Comparison of ENCODE assay signal across 8 cellular contexts in the genomic region with DNA sequence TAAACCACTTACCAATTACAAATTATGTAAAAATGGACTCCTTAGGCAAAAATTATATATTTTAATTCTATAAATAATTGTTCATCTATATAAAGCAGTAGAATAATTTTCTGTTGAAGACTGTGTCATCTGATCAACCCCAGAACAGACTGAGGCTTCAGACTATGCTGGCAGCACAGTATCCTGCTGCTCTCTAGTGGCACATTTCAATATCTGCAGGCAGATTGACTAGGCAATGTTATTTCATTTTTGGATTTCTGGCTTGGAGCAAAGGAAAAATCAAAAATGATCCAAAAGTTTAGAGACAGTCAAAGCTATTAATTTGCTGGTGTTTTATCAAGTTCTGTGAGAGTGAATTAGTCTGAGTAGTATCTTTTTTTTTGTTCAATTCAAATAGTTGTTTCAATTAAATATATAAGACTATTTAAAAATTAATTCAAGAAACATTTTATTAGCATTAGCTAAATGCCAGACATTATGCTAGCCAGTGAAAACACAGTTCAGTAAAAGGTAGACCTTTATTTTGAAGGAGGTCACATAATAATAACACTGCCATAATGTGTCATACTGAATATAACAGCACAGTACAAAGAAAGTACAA. TPM values are rescaled to one million over a fixed set of nuclear protein-coding genes. Genes with fewer than 3 reads are reported as not detected.
DNase-seq lines count a peak whose midpoint lies in the region; ATAC-seq and TF ChIP-seq lines count a peak whose summit lies in the region.

No MANE protein-coding gene starts in this region.

- H3K9me3 ChIP-seq in MG63 (no peaks in the 10 kb centered on the region), trophoblast cell (ENCODE audit: insufficient read depth, low read depth, low read length) (peaks cover 5% of the 10 kb centered on the region)

- H3K18ac ChIP-seq in trophoblast cell (ENCODE audit: low read length): no peak overlapping the region

- no peak overlapping the region for H3K14ac ChIP-seq in trophoblast cell (ENCODE audit: low read length)

- H3K79me2 ChIP-seq in trophoblast cell (ENCODE audit: control insufficient read depth, insufficient read depth, low read length, poor library complexity): no peaks in the 10 kb centered on the region

- no peaks in the 10 kb centered on the region for H3K36me3 ChIP-seq in MG63
- H3K36me3 ChIP-seq in trophoblast cell (ENCODE audit: control insufficient read depth in 1 of 2, insufficient read depth in 2 of 2, low read length in 2 of 2): no peaks in the 10 kb centered on the region

- no peak overlapping the region for H2AK5ac ChIP-seq in trophoblast cell (ENCODE audit: low read length)

- H2BK12ac ChIP-seq in trophoblast cell (ENCODE audit: low read length): no peak overlapping the region

- no peak overlapping the region for H3K4me2 ChIP-seq in trophoblast cell (ENCODE audit: low read length)

- H3K79me1 ChIP-seq in trophoblast cell (ENCODE audit: low read length): no peaks in the 10 kb centered on the region

- H4K12ac ChIP-seq in trophoblast cell (ENCODE audit: low read depth, low read length): no peak overlapping the region

- H3K23ac ChIP-seq in trophoblast cell (ENCODE audit: low read length): no peak overlapping the region

- H3K4me3 ChIP-seq in MG63 (no peak overlapping the region), fibroblast of mammary gland (ENCODE audit: control insufficient read depth, low read depth, low read length) (no peak overlapping the region), trophoblast cell (ENCODE audit: low read depth, low read length) (no peak overlapping the region)

- H3K4me1 ChIP-seq in trophoblast cell (ENCODE audit: control insufficient read depth in 1 of 2, insufficient read depth in 2 of 2, low read length in 2 of 2): no peaks in the 10 kb centered on the region

- H3K27ac ChIP-seq in 22Rv1 (no peak overlapping the region), trophoblast cell (ENCODE audit: low read depth, low read length) (no peak overlapping the region)

- no peak overlapping the region for H2BK5ac ChIP-seq in trophoblast cell (ENCODE audit: low read depth, low read length, poor library complexity)

- H3K27me3 ChIP-seq in MG63: no peaks in the 10 kb centered on the region
- no peaks in the 10 kb centered on the region for H3K27me3 ChIP-seq in trophoblast cell (ENCODE audit: insufficient read depth, low read length)

- peak; percentile 95 for TF ChIP-seq CTCF in 22Rv1 (IDR thresholded peaks at IDR 0.05)
- peak; percentile 95 for TF ChIP-seq CTCF in fibroblast of mammary gland (conservative IDR thresholded peaks at IDR 0.05; ENCODE audit: control insufficient read depth, insufficient read depth, low read depth, low read length)

- ATAC-seq in GM21786 (IDR thresholded peaks at IDR 0.05; ENCODE audit: unreplicated experiment): peak; percentile 76
- no peak for ATAC-seq in HG02840 (IDR thresholded peaks at IDR 0.05; ENCODE audit: low FRiP score, unreplicated experiment)

- H3K4ac ChIP-seq in trophoblast cell (ENCODE audit: low read depth, low read length): no peak overlapping the region

- H2BK120ac ChIP-seq in trophoblast cell (ENCODE audit: insufficient read depth, low read length, poor library complexity): no peak overlapping the region

- no peak overlapping the region for H4K91ac ChIP-seq in trophoblast cell (ENCODE audit: low read depth, low read length)

- H3K9ac ChIP-seq in trophoblast cell (ENCODE audit: low read length): no peak overlapping the region

- H2AFZ ChIP-seq in trophoblast cell (ENCODE audit: insufficient read depth, low read length, poor library complexity): no peak overlapping the region

- DNase-seq in ELF-1 (ENCODE audit: low read depth, low spot score) (peak; percentile 1), MG63 (peak; percentile 1), UCSD-AML1 (lab: John Stamatoyannopoulos, UW; ENCODE audit: unreplicated experiment) (peak; percentile 9), fibroblast of mammary gland (ENCODE audit: low read depth) (peak; percentile 74), trophoblast cell (peak; percentile 27 to 70)

- H4K8ac ChIP-seq in trophoblast cell (ENCODE audit: low read depth, low read length): no peak overlapping the region

RNA-seq across cellular contexts. Expression of gene SULT1E1, which starts 21.3 kb away (rescaled TPM):
- total RNA-seq in MG63 (2014; rRNA removed; shearing (Covaris generic); ENCODE audit: low replicate concordance): not detected in 2 replicates
- 0.03 TPM in 1 of 2 replicates, not detected in the other for polyA plus RNA-seq in trophoblast cell (2013)

RNA-seq across cellular contexts. Expression of gene CSN1S1, which starts 49.6 kb away (rescaled TPM):
- total RNA-seq in MG63 (2014; rRNA removed; shearing (Covaris generic); ENCODE audit: low replicate concordance): not detected in 2 replicates
- 0.04 and 0.07 TPM in 2 replicates for polyA plus RNA-seq in trophoblast cell (2013)

Comparison
In these comparisons a context has a peak if more than half of its experiments do, and no peak if none do; other contexts are left out.
1. DNase-seq: peak in every context shown above with its lines; median percentile 74 in fibroblast of mammary gland; 48 in trophoblast cell; 9 in UCSD-AML1; 1 in ELF-1; 1 in MG63.